ENCODE assay signal across 31 cellular contexts in genomic region chr1:152912471-152912870, GRCh38. TPM values are rescaled to one million over a fixed set of nuclear protein-coding genes. Genes with fewer than 3 reads are reported as not detected.
"Had no signal": no experiment of that assay in that cellular context is flagged by ENCODE, and none has a peak within 500 bp of the region (broad histone marks: within the 10 kb centered on the region; RNA-seq: fewer than 3 reads in every experiment).

No MANE protein-coding gene starts in this region.

- H3K79me2 ChIP-seq: parathyroid adenoma had no signal

- H3K4me3 Mint-ChIP-seq: endodermal cell; naive B cell; nephron progenitor cell; stimulated activated memory B cell treated with anti-CD40 and anti-IgM and Interleukin-4, amounts not matched to agents 10 μg/mL and 1 μg/mL and 100 μg/mL, for 72 hours; stimulated activated naive CD8-positive, alpha-beta T cell treated with anti-CD3 and anti-CD28 coated beads, Interleukin-15, Interleukin-2, amounts not matched to agents 100 ng/mL and 50 ng/mL, for 24 hours had no signal

- H3K9ac ChIP-seq: parathyroid adenoma had no signal

- DNase-seq: colonic mucosa; dermis blood vessel endothelial cell; endodermal cell; gastrocnemius medialis; heart right ventricle; hypothalamus; kidney; left cardiac atrium; left ventricle myocardium superior; naive B cell; nephron progenitor cell; psoas muscle; retina; spleen; stimulated activated CD4-positive, alpha-beta T cell treated with anti-CD3 and anti-CD28 coated beads, Interleukin-15, amount 100 ng/mL, for 24 hours; stimulated activated CD4-positive, alpha-beta T cell treated with anti-CD3 and anti-CD28 coated beads, Interleukin-1b, Interleukin-23, amount 100 ng/mL, for 48 hours; stimulated activated CD4-positive, alpha-beta T cell treated with anti-CD3 and anti-CD28 coated beads, Interleukin-4, amount 100 ng/mL, for 24 hours; tibial artery had no signal

- H2AFZ ChIP-seq: parathyroid adenoma had no signal

- H3K4me3 ChIP-seq: colonic mucosa, gastrocnemius medialis, heart right ventricle, lung, psoas muscle, tibial artery had no signal

- ATAC-seq: gastrocnemius medialis; heart right ventricle; left cardiac atrium; left ventricle myocardium superior; psoas muscle; sciatic nerve; stimulated activated memory B cell treated with anti-CD40 and anti-IgM and Interleukin-4, amounts not matched to agents 10 μg/mL and 1 μg/mL and 100 μg/mL, for 72 hours had no signal

- H3K27me3 ChIP-seq: colonic mucosa, gastrocnemius medialis had no signal

- H3K36me3 ChIP-seq: colonic mucosa, gastrocnemius medialis, heart right ventricle, spleen, tibial artery had no signal

- H3K27ac Mint-ChIP-seq: endodermal cell; naive B cell; nephron progenitor cell; stimulated activated memory B cell treated with anti-CD40 and anti-IgM and Interleukin-4, amounts not matched to agents 10 μg/mL and 1 μg/mL and 100 μg/mL, for 72 hours; stimulated activated naive CD8-positive, alpha-beta T cell treated with anti-CD3 and anti-CD28 coated beads, Interleukin-15, Interleukin-2, amounts not matched to agents 100 ng/mL and 50 ng/mL, for 24 hours had no signal

- H3K9me3 ChIP-seq: colonic mucosa, gastrocnemius medialis, psoas muscle, tibial artery had no signal

- H3K4me1 ChIP-seq: colonic mucosa, gastrocnemius medialis, heart right ventricle, parathyroid adenoma, psoas muscle, spleen, tibial artery had no signal

- FAIRE-seq: endothelial cell of umbilical vein, kidney had no signal

- H3K4me1 Mint-ChIP-seq: endodermal cell, naive B cell, nephron progenitor cell had no signal

- H3K27ac ChIP-seq: colonic mucosa, gastrocnemius medialis, heart right ventricle, parathyroid adenoma, psoas muscle, tibial artery had no signal

RNA-seq across cellular contexts. Expression of gene IVL, which starts 4.1 kb away (rescaled TPM):
- total RNA-seq: cerebellum, colonic mucosa, dermis blood vessel endothelial cell, endodermal cell, endothelial cell of umbilical vein, fibroblast of lung, gastrocnemius medialis, heart right ventricle, kidney, left cardiac atrium, left ventricle myocardium superior, omental fat pad, psoas muscle, sciatic nerve, skeletal muscle tissue, spleen had no signal
- polyA plus RNA-seq: endothelial cell of umbilical vein had no signal

RNA-seq across cellular contexts. Expression of gene SMCP, which starts 34.3 kb away (rescaled TPM):
- total RNA-seq: cerebellum, colonic mucosa, dermis blood vessel endothelial cell, endodermal cell, endothelial cell of umbilical vein, gastrocnemius medialis, heart right ventricle, kidney, left cardiac atrium, left ventricle myocardium superior, lung, omental fat pad, psoas muscle, sciatic nerve, skeletal muscle tissue, spleen, temporal lobe, ureter had no signal
- polyA plus RNA-seq: endothelial cell of umbilical vein, esophagus, heart right ventricle, lung, psoas muscle, spleen had no signal

RNA-seq across cellular contexts. Expression of gene SPRR5, which starts 34.5 kb away (rescaled TPM):
- total RNA-seq: cerebellum, colonic mucosa, dermis blood vessel endothelial cell, endodermal cell, endothelial cell of umbilical vein, fibroblast of lung, gastrocnemius medialis, heart right ventricle, kidney, left cardiac atrium, left ventricle myocardium superior, lung, omental fat pad, psoas muscle, sciatic nerve, skeletal muscle tissue, spleen, temporal lobe, ureter had no signal
- polyA plus RNA-seq: endothelial cell of umbilical vein, fibroblast of lung, heart right ventricle, psoas muscle, spleen had no signal

RNA-seq across cellular contexts. Expression of gene LCE7A, which starts 52.7 kb away (rescaled TPM):
- total RNA-seq: cerebellum, colonic mucosa, dermis blood vessel endothelial cell, endodermal cell, endothelial cell of umbilical vein, fibroblast of lung, gastrocnemius medialis, heart right ventricle, kidney, left cardiac atrium, left ventricle myocardium superior, lung, omental fat pad, psoas muscle, sciatic nerve, skeletal muscle tissue, spleen, temporal lobe, ureter had no signal
- polyA plus RNA-seq: endothelial cell of umbilical vein, esophagus, fibroblast of lung, heart right ventricle, lung, psoas muscle, spleen had no signal

RNA-seq across cellular contexts. Expression of gene SPRR4, which starts 58.0 kb away (rescaled TPM):
- total RNA-seq: cerebellum, colonic mucosa, dermis blood vessel endothelial cell, endodermal cell, endothelial cell of umbilical vein, fibroblast of lung, gastrocnemius medialis, heart right ventricle, kidney, left cardiac atrium, left ventricle myocardium superior, lung, omental fat pad, psoas muscle, sciatic nerve, skeletal muscle tissue, spleen, temporal lobe, ureter had no signal
- polyA plus RNA-seq: endothelial cell of umbilical vein, fibroblast of lung, heart right ventricle, lung, psoas muscle, spleen had no signal
